In genomic region chr6:110265273-110265672, GRCh38 we compare ENCODE assay signal across 20 cellular contexts.
"Had no signal": no experiment of that assay in that cellular context is flagged by ENCODE, and none has a peak within 500 bp of the region (broad histone marks: within the 10 kb centered on the region; RNA-seq: fewer than 3 reads in every experiment).

No MANE protein-coding gene starts in this region.

- DNase-seq: effector CD4-positive, alpha-beta T cell; endodermal cell; erythroblast; foreskin keratinocyte; immature natural killer cell; left cardiac atrium; left ventricle myocardium inferior; lower lobe of right lung; natural killer cell; posterior cingulate gyrus; spleen; stimulated activated CD4-positive, alpha-beta T cell treated with anti-CD3 and anti-CD28 coated beads, Interleukin-15, amount 100 ng/mL, for 24 hours; stimulated activated CD4-positive, alpha-beta T cell treated with anti-CD3 and anti-CD28 coated beads, Interleukin-1b, Interleukin-23, amount 100 ng/mL, for 48 hours; stimulated activated CD4-positive, alpha-beta T cell treated with anti-CD3 and anti-CD28 coated beads, Interleukin-4, amount 100 ng/mL, for 24 hours; stimulated activated naive B cell treated with anti-CD40 and anti-IgM and Interleukin-4, amounts not matched to agents 10 μg/mL and 1 μg/mL and 100 μg/mL, for 72 hours; stomach; substantia nigra; transverse colon had no signal

- ATAC-seq: foreskin keratinocyte; left cardiac atrium; lower lobe of right lung; natural killer cell; sciatic nerve; stimulated activated naive B cell treated with anti-CD40 and anti-IgM and Interleukin-4, amounts not matched to agents 10 μg/mL and 1 μg/mL and 100 μg/mL, for 72 hours had no signal

- H3K36me3 ChIP-seq: left ventricle myocardium inferior, lower lobe of right lung, spleen, thoracic aorta, transverse colon had no signal

- H3K4me3 ChIP-seq: left ventricle myocardium inferior, lower lobe of right lung, spleen, stomach, thoracic aorta, transverse colon had no signal

- H3K27me3 ChIP-seq: spleen, stomach, transverse colon had no signal
